15 cellular contexts compared by ENCODE assay signal in genomic region chr9:75715360-75715759, GRCh38.
"Had no signal": no experiment of that assay in that cellular context is flagged by ENCODE, and none has a peak within 500 bp of the region (broad histone marks: within the 10 kb centered on the region; RNA-seq: fewer than 3 reads in every experiment).

No MANE protein-coding gene starts in this region.

- ATAC-seq: activated T-cell treated with anti-CD3 and anti-CD28 coated beads, Interleukin-2, amount 50 U/mL, for 72 hours; esophagus mucosa; stimulated activated naive B cell treated with anti-CD40 and anti-IgM and Interleukin-4, amounts not matched to agents 10 μg/mL and 1 μg/mL and 100 μg/mL, for 72 hours; T-helper 17 cell had no signal

- DNase-seq: activated CD4-positive, alpha-beta T cell treated with anti-CD3 and anti-CD28 coated beads, Interleukin-2, amount 10 ng/mL, durations not matched to agents 24 days and 14 days; activated CD4-positive, CD25-positive, alpha-beta regulatory T cell; activated CD8-positive, alpha-beta memory T cell treated with anti-CD3 and anti-CD28 coated beads, Interleukin-2, amount 50 U/mL, for 48 hours; activated gamma-delta T cell treated with Interleukin-2 at 50 U/mL for 16 hours; activated T-cell treated with anti-CD3 and anti-CD28 coated beads, Interleukin-2, amount 50 U/mL, for 72 hours; amniotic stem cell; nephron progenitor cell; occipital lobe; stimulated activated CD4-positive, alpha-beta T cell treated with anti-CD3 and anti-CD28 coated beads, Interleukin-15, amount 100 ng/mL, for 24 hours; stimulated activated CD4-positive, alpha-beta T cell treated with anti-CD3 and anti-CD28 coated beads, Interleukin-4, amount 100 ng/mL, for 1 hour; stimulated activated naive B cell treated with anti-CD40 and anti-IgM and Interleukin-4, amounts not matched to agents 10 μg/mL and 1 μg/mL and 100 μg/mL, for 72 hours; T-helper 17 cell; transverse colon had no signal

- H3K27ac ChIP-seq: transverse colon, vagina had no signal
